ENCODE assay signal across 27 cellular contexts in the genomic region with DNA sequence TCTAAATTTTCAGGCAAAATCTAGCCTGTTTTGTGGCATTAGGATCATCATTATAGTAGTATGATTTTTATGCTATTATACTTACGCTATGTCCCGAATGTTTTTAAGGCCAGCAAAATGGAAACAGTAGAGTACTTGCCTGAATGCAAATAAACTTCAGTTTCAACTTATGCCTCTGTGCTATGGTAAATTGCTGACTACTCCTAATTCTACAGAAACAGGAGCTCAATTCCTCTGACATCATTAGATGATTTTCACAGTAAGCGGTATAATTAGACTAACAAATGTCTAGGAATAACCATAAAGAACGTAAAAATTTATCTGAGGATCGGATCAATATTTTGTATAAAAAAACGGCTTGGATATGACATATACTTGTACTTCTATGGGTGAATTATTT.
"Had no signal": no experiment of that assay in that cellular context is flagged by ENCODE, and none has a peak within 500 bp of the region (broad histone marks: within the 10 kb centered on the region; RNA-seq: fewer than 3 reads in every experiment).

No MANE protein-coding gene starts in this region.

- H3K27me3 ChIP-seq: hepatocyte, neural progenitor cell, neutrophil, ovary, sigmoid colon, spleen, tibial nerve, vagina had no signal

- DNase-seq: islet precursor cell; left ventricle myocardium inferior; mesendoderm; naive B cell; natural killer cell; nephron progenitor cell; occipital lobe; ovary; posterior cingulate gyrus; retina; right cardiac atrium; sigmoid colon; small intestine; spleen; stimulated activated CD4-positive, alpha-beta T cell treated with anti-CD3 and anti-CD28 coated beads, Interleukin-4, amount 100 ng/mL, for 24 hours; stimulated activated naive CD4-positive, alpha-beta T cell had no signal

- H3K27ac Mint-ChIP-seq: mesothelial cell of epicardium; natural killer cell; nephron progenitor cell; neural progenitor cell; stimulated activated effector memory CD8-positive, alpha-beta T cell treated with anti-CD3 and anti-CD28 coated beads, Interleukin-12 subunit alpha, Interleukin-12 subunit beta, amount 100 ng/mL, for 72 hours; stimulated activated naive CD8-positive, alpha-beta T cell treated with anti-CD3 and anti-CD28 coated beads, Interleukin-15, Interleukin-2, amounts not matched to agents 100 ng/mL and 50 ng/mL, for 24 hours; type B pancreatic cell had no signal

- H3K4me2 ChIP-seq: hepatocyte, neural progenitor cell had no signal

- FAIRE-seq: small intestine had no signal

- H3K4me3 ChIP-seq: hepatocyte, left ventricle myocardium inferior, lung, neural progenitor cell, ovary, prostate gland, sigmoid colon, spleen, tibial nerve, vagina had no signal

- H3K4me1 Mint-ChIP-seq: naive B cell; natural killer cell; stimulated activated effector memory CD8-positive, alpha-beta T cell treated with anti-CD3 and anti-CD28 coated beads, Interleukin-12 subunit alpha, Interleukin-12 subunit beta, amount 100 ng/mL, for 72 hours had no signal

- H3K4me1 ChIP-seq: prostate gland, spleen had no signal

- H3K27me3 Mint-ChIP-seq: naive B cell; stimulated activated naive CD8-positive, alpha-beta T cell treated with anti-CD3 and anti-CD28 coated beads, Interleukin-15, Interleukin-2, amounts not matched to agents 100 ng/mL and 50 ng/mL, for 24 hours had no signal

- H3K36me3 Mint-ChIP-seq: mesothelial cell of epicardium; naive B cell; natural killer cell; stimulated activated effector memory CD8-positive, alpha-beta T cell treated with anti-CD3 and anti-CD28 coated beads, Interleukin-12 subunit alpha, Interleukin-12 subunit beta, amount 100 ng/mL, for 72 hours had no signal

- H3K4me3 Mint-ChIP-seq: mesothelial cell of epicardium; naive B cell; natural killer cell; nephron progenitor cell; neural progenitor cell; stimulated activated effector memory CD8-positive, alpha-beta T cell treated with anti-CD3 and anti-CD28 coated beads, Interleukin-12 subunit alpha, Interleukin-12 subunit beta, amount 100 ng/mL, for 72 hours; stimulated activated naive CD8-positive, alpha-beta T cell treated with anti-CD3 and anti-CD28 coated beads, Interleukin-15, Interleukin-2, amounts not matched to agents 100 ng/mL and 50 ng/mL, for 24 hours; type B pancreatic cell had no signal

- H3K9me3 ChIP-seq: left ventricle myocardium inferior, neutrophil, ovary, prostate gland, sigmoid colon, spleen, tibial nerve, vagina had no signal

- H3K79me2 ChIP-seq: hepatocyte had no signal

- ATAC-seq: natural killer cell; right cardiac atrium; stimulated activated effector memory CD8-positive, alpha-beta T cell treated with anti-CD3 and anti-CD28 coated beads, Interleukin-12 subunit alpha, Interleukin-12 subunit beta, amount 100 ng/mL, for 72 hours had no signal

- H3K27ac ChIP-seq: hepatocyte, left ventricle myocardium inferior, neural progenitor cell, neutrophil, ovary, prostate gland, sigmoid colon, spleen, tibial nerve, vagina had no signal

- H2AFZ ChIP-seq: hepatocyte, neural progenitor cell had no signal

- H3K9me3 Mint-ChIP-seq: mesothelial cell of epicardium; naive B cell; nephron progenitor cell; neural progenitor cell; stimulated activated effector memory CD8-positive, alpha-beta T cell treated with anti-CD3 and anti-CD28 coated beads, Interleukin-12 subunit alpha, Interleukin-12 subunit beta, amount 100 ng/mL, for 72 hours; stimulated activated naive CD8-positive, alpha-beta T cell treated with anti-CD3 and anti-CD28 coated beads, Interleukin-15, Interleukin-2, amounts not matched to agents 100 ng/mL and 50 ng/mL, for 24 hours had no signal

- H3K9ac ChIP-seq: neural progenitor cell had no signal

- H3K36me3 ChIP-seq: left ventricle myocardium inferior, neural progenitor cell, neutrophil, ovary, prostate gland, sigmoid colon, spleen, tibial nerve, vagina had no signal
